In the genomic region with DNA sequence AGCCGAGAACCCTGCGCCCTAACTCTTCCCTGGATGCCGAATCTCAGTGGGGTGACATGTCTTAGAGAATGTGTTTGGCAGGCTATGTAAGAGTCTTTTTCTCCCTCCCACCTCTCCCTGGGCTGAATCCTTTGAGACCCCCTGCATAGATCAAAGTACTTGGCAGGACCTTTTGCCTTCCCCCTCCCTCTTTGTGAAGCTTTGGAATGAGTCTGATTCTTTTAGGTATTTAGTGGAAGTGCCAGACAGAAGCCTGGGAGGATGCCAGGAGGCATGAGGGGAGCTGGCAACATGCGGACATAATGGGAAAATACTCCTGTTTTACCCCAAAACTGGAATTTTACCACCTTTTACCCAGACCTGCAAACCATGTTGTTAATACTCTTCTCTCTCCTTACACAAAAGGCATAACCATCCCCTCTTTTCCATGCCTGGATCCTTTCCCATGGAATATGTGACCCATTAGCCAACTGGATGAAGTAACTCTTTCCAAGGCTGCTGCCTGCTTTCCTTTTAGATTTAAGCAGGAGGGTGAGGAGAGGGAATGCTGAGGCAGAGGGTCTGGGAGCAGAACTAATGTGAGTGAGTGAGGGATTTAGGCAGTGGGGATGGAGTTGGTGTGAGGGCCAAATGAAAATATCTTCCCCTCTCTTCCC, we compare ENCODE assay signal across 12 cellular contexts. TPM values are rescaled to one million over a fixed set of nuclear protein-coding genes. Genes with fewer than 3 reads are reported as not detected.
DNase-seq lines count a peak whose midpoint lies in the region; ATAC-seq and TF ChIP-seq lines count a peak whose summit lies in the region.
"Had no signal": no experiment of that assay in that cellular context is flagged by ENCODE, and none has a peak within 500 bp of the region (broad histone marks: within the 10 kb centered on the region; RNA-seq: fewer than 3 reads in every experiment).

No MANE protein-coding gene starts in this region.

- DNase-seq in Ammon's horn (ENCODE audit: low spot score): peak; percentile 24
- peak; percentile 62 for DNase-seq in astrocyte of the spinal cord (ENCODE audit: low read depth, low spot score)
- DNase-seq in heart right ventricle: no peak
- no peak for DNase-seq in NCI-H748 treated with DMSO at 0.1 percent for 48 hours (lab: John Stamatoyannopoulos, UW)
- no peak for DNase-seq in stimulated activated CD4-positive, alpha-beta T cell treated with anti-CD3 and anti-CD28 coated beads, Interleukin-15, amount 100 ng/mL, for 24 hours
- DNase-seq in GM19238 (ENCODE audit: insufficient read length, low spot score): no peak
- DNase-seq: activated CD4-positive, alpha-beta T cell treated with anti-CD3 and anti-CD28 coated beads, Interleukin-2, amount 50 U/mL, for 48 hours; COR-L47; HCEC 1CT; SIG-M5 had no signal

- TF ChIP-seq CTCF in astrocyte of the spinal cord (IDR thresholded peaks at IDR 0.05; ENCODE audit: low read depth, low read length) (no peak), heart right ventricle (IDR thresholded peaks at IDR 0.05) (no peak)

- H3K36me3 ChIP-seq in heart right ventricle: peaks cover 0 to 48% (median 0%) of the 10 kb centered on the region in 9 donors
- no peaks in the 10 kb centered on the region for H3K36me3 ChIP-seq in rectal smooth muscle tissue (ENCODE audit: control insufficient read depth, insufficient read depth, low read length)

- WGBS in heart right ventricle, 2 donors: 78 to 82% methylated on average over 4 of the region's 4 CpGs

- intact Hi-C loops in heart right ventricle (cut with DNase I): loop anchor here in 5 of 10 donors (10.0 kb wide), 4 partner anchors 92 to 652 kb away; no protein-coding TSS in a partner anchor

- peaks cover 0 to 5% (median 0%) of the 10 kb centered on the region in 11 donors for H3K9me3 ChIP-seq in heart right ventricle

- H3K27ac ChIP-seq in heart right ventricle: peak overlapping the region in 7 of 10 donors; percentile 9 to 68 (median 47)
- H3K27ac ChIP-seq in rectal smooth muscle tissue (ENCODE audit: low read depth, low read length): peak overlapping the region; percentile 55

- no peaks in the 10 kb centered on the region for H3K27me3 ChIP-seq in heart right ventricle
- no peaks in the 10 kb centered on the region for H3K27me3 ChIP-seq in rectal smooth muscle tissue (ENCODE audit: control insufficient read depth, insufficient read depth, low read length)

- H3K4me1 ChIP-seq in heart right ventricle (peaks cover 0 to 29% (median 15%) of the 10 kb centered on the region in 9 donors), rectal smooth muscle tissue (ENCODE audit: control insufficient read depth, insufficient read depth, low read length) (peaks cover 16% of the 10 kb centered on the region)

- in situ Hi-C loops in astrocyte of the spinal cord (cut with HindIII; ENCODE audit: low sequenced_read_pairs): loop anchor here (25.0 kb wide), 1 partner anchor 135 kb away; no protein-coding TSS in a partner anchor

- H3K4me3 ChIP-seq in astrocyte of the spinal cord (ENCODE audit: low read depth, low read length): no peak overlapping the region
- H3K4me3 ChIP-seq in heart right ventricle: no peak overlapping the region
- H3K4me3 ChIP-seq in rectal smooth muscle tissue (ENCODE audit: low read length): no peak overlapping the region

- no peak overlapping the region for H3K9ac ChIP-seq in rectal smooth muscle tissue (ENCODE audit: low read length)

- ATAC-seq in heart right ventricle: peak; percentile 31 to 71 (median 66)
- ATAC-seq in GM21515 (IDR thresholded peaks at IDR 0.05; ENCODE audit: unreplicated experiment): no peak

RNA-seq across cellular contexts. Expression of gene TTLL5, which starts 41.7 kb away (rescaled TPM):
- 10 to 100 TPM; 14.6 to 24.7 (median 18.5) TPM for total RNA-seq in heart right ventricle
- 1 to 10 TPM; 5.6 to 7.7 TPM for polyA plus RNA-seq in heart right ventricle

RNA-seq across cellular contexts. Expression of gene ERG28, which starts 42.1 kb away (rescaled TPM):
- 1 to 10 TPM; 6.3 to 8.9 (median 6.8) TPM for total RNA-seq in heart right ventricle
- polyA plus RNA-seq in heart right ventricle: 10 to 100 TPM; 13.7 to 14.6 TPM

Comparison
In these comparisons a context has a peak if more than half of its experiments do, and no peak if none do; other contexts are left out.
1. DNase-seq: peak in Ammon's horn (single experiment) and astrocyte of the spinal cord (single experiment); none in heart right ventricle (0 of 2), NCI-H748 treated with DMSO at 0.1 percent for 48 hours (single experiment), stimulated activated CD4-positive, alpha-beta T cell treated with anti-CD3 and anti-CD28 coated beads, Interleukin-15, amount 100 ng/mL, for 24 hours (single experiment) and GM19238 (single experiment).